ENCODE assay signal across 9 cellular contexts in the genomic region with DNA sequence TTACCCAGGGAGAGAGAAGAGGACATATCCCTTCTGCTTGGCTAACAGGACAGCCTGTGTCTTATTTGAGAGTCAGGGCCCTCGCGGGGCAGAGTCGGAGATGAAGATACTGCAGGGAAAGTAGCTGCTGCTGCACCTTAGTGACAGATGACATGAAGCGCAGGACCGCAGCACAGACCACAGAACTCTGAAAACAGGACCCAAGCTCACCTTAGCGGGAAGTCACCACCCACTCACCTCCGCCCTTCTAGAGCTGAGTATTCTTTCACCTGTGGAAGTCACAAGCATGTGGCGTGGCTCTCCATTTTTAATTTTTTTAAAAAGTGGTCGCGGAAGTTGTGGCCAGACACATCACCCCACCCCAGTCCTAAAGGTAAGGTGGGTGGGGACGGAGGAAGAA.
A peak's percentile ranks its signal among the peaks of the same experiment; 100 is the strongest.
DNase-seq lines count a peak whose midpoint lies in the region; ATAC-seq and TF ChIP-seq lines count a peak whose summit lies in the region.
"Had no signal": no experiment of that assay in that cellular context is flagged by ENCODE, and none has a peak within 500 bp of the region (broad histone marks: within the 10 kb centered on the region; RNA-seq: fewer than 3 reads in every experiment).

No MANE protein-coding gene starts in this region.

- peaks cover 2% of the 10 kb centered on the region for H3K79me1 ChIP-seq in H9 (ENCODE audit: insufficient read depth, low read depth, low read length, poor library complexity, severe bottlenecking)

- peaks cover 48 to 66% of the 10 kb centered on the region in 2 experiments for H3K4me1 Mint-ChIP-seq in H9
- peaks cover 68% of the 10 kb centered on the region for H3K4me1 Mint-ChIP-seq in activated CD4-positive, alpha-beta T cell treated with anti-CD3 and anti-CD28 coated beads, Interleukin-2, amount 10 ng/mL, durations not matched to agents 24 days and 14 days
- H3K4me1 Mint-ChIP-seq in dendritic cell treated with granulocyte-macrophage colony-stimulating factor and Interleukin-4, amounts not matched to agents 40 ng/mL and 50 ng/mL, for 4 days (ENCODE audit: low read depth), result peaks cover 69% of the 10 kb centered on the region

- H3K27me3 ChIP-seq in H9 (ENCODE audit: insufficient read depth, low read length), result no peaks in the 10 kb centered on the region
- H3K27me3 ChIP-seq in ovary, result no peaks in the 10 kb centered on the region

- H4K8ac ChIP-seq in H9 (replicated peaks; ENCODE audit: insufficient read length, low read depth, low read length), result no peak overlapping the region

- no peaks in the 10 kb centered on the region for H3K27me3 Mint-ChIP-seq in H9 (ENCODE audit: low read depth)
- H3K27me3 Mint-ChIP-seq in activated CD4-positive, alpha-beta T cell treated with anti-CD3 and anti-CD28 coated beads, Interleukin-2, amount 10 ng/mL, durations not matched to agents 24 days and 14 days, result no peaks in the 10 kb centered on the region
- no peaks in the 10 kb centered on the region for H3K27me3 Mint-ChIP-seq in dendritic cell treated with granulocyte-macrophage colony-stimulating factor and Interleukin-4, amounts not matched to agents 40 ng/mL and 50 ng/mL, for 4 days

- H3K36me3 Mint-ChIP-seq in H9 (ENCODE audit: insufficient read depth in 1 of 3, low read depth in 3 of 3), result peaks cover 0 to 3% (median 2%) of the 10 kb centered on the region in 3 experiments; a peak in 3 of 7 replicates
- H3K36me3 Mint-ChIP-seq in activated CD4-positive, alpha-beta T cell treated with anti-CD3 and anti-CD28 coated beads, Interleukin-2, amount 10 ng/mL, durations not matched to agents 24 days and 14 days (ENCODE audit: low read depth), result peaks cover 41% of the 10 kb centered on the region
- no peaks in the 10 kb centered on the region for H3K36me3 Mint-ChIP-seq in dendritic cell treated with granulocyte-macrophage colony-stimulating factor and Interleukin-4, amounts not matched to agents 40 ng/mL and 50 ng/mL, for 4 days (ENCODE audit: low read depth)

- H2BK12ac ChIP-seq in H9 (ENCODE audit: insufficient read length, low read depth, low read length), result no peak overlapping the region

- H3K9me3 ChIP-seq in H9 (ENCODE audit: control insufficient read depth, low read depth, low read length) (no peaks in the 10 kb centered on the region), ovary (no peaks in the 10 kb centered on the region)

- no peak overlapping the region for H2BK120ac ChIP-seq in H9 (ENCODE audit: low read depth, low read length, poor library complexity, severe bottlenecking)

- no peak overlapping the region for H3T11ph ChIP-seq in H9 (ENCODE audit: low read length)

- H3K4me3 ChIP-seq in ovary, result no peak overlapping the region

- DNase-seq in H9, result no peak
- DNase-seq in activated CD4-positive, alpha-beta T cell treated with anti-CD3 and anti-CD28 coated beads, Interleukin-2, amount 10 ng/mL, durations not matched to agents 24 days and 14 days, result peak; percentile 93
- peak; percentile 52 to 64 for DNase-seq in stimulated activated CD8-positive, alpha-beta memory T cell treated with anti-CD3 and anti-CD28 coated beads, Interleukin-4, amount 100 ng/mL, for 4 hours (ENCODE audit: low read depth in 2 of 2, low spot score in 1 of 2)
- DNase-seq in DMS114 treated with DMSO at 0.1 percent for 48 hours (lab: John Stamatoyannopoulos, UW; ENCODE audit: unreplicated experiment), result no peak
- no peak for DNase-seq in ovary

- H3K4ac ChIP-seq in H9 (ENCODE audit: low read depth, low read length), result no peak overlapping the region

- peak overlapping the region; percentile 5 to 35 (median 23); a peak in 3 of 7 replicates for H3K27ac Mint-ChIP-seq in H9
- H3K27ac Mint-ChIP-seq in activated CD4-positive, alpha-beta T cell treated with anti-CD3 and anti-CD28 coated beads, Interleukin-2, amount 10 ng/mL, durations not matched to agents 24 days and 14 days, result peak overlapping the region; percentile 92
- peak overlapping the region; percentile 65 for H3K27ac Mint-ChIP-seq in dendritic cell treated with granulocyte-macrophage colony-stimulating factor and Interleukin-4, amounts not matched to agents 40 ng/mL and 50 ng/mL, for 4 days

- peaks cover 3% of the 10 kb centered on the region; the same call in 1 of the 2 replicates for H3K79me2 ChIP-seq in H9 (ENCODE audit: insufficient read depth, low read length)

- H3K18ac ChIP-seq in H9 (ENCODE audit: insufficient read length, low read depth, low read length), result no peak overlapping the region

- no peak overlapping the region for H2BK20ac ChIP-seq in H9 (ENCODE audit: low read depth, low read length, poor library complexity, severe bottlenecking)

- intact Hi-C loops in activated CD4-positive, alpha-beta T cell treated with anti-CD3 and anti-CD28 coated beads, Interleukin-2, amount 10 ng/mL, durations not matched to agents 24 days and 14 days (cut with micrococcal nuclease), result loop anchor here (1.0 kb wide), 2 partner anchors 11 to 65 kb away; no protein-coding TSS in a partner anchor
- intact Hi-C loops in dendritic cell treated with granulocyte-macrophage colony-stimulating factor and Interleukin-4, amounts not matched to agents 40 ng/mL and 50 ng/mL, for 4 days (cut with micrococcal nuclease), result no loop called here
- intact Hi-C loops in ovary (cut with DNase I), result no loop called here

- TF ChIP-seq CTCF in H9 (conservative IDR thresholded peaks at IDR 0.05), result no peak
- TF ChIP-seq CTCF in ovary (IDR thresholded peaks at IDR 0.05), result no peak

- H3K36me3 ChIP-seq in ovary, result no peaks in the 10 kb centered on the region

- H3K23ac ChIP-seq in H9 (ENCODE audit: insufficient read length, low read depth, low read length), result no peak overlapping the region

- no peak overlapping the region for H2BK15ac ChIP-seq in H9 (ENCODE audit: low read depth, low read length)

- ATAC-seq in GM18868 (IDR thresholded peaks at IDR 0.05; ENCODE audit: unreplicated experiment) (no peak), HG03457 (IDR thresholded peaks at IDR 0.05; ENCODE audit: unreplicated experiment) (no peak)
- ATAC-seq: Panc1 had no signal

- no peak overlapping the region for H2AK5ac ChIP-seq in H9 (ENCODE audit: insufficient read length, low read length)

- no peaks in the 10 kb centered on the region for H3K23me2 ChIP-seq in H9 (ENCODE audit: insufficient read length, low read depth, low read length, poor library complexity, severe bottlenecking)

- H3K4me3 Mint-ChIP-seq in H9, result no peak overlapping the region
- H3K4me3 Mint-ChIP-seq in activated CD4-positive, alpha-beta T cell treated with anti-CD3 and anti-CD28 coated beads, Interleukin-2, amount 10 ng/mL, durations not matched to agents 24 days and 14 days, result peak overlapping the region; percentile 80
- H3K4me3 Mint-ChIP-seq in dendritic cell treated with granulocyte-macrophage colony-stimulating factor and Interleukin-4, amounts not matched to agents 40 ng/mL and 50 ng/mL, for 4 days, result no peak overlapping the region

- peaks cover 10% of the 10 kb centered on the region for H3K4me1 ChIP-seq in H9 (ENCODE audit: insufficient read depth, low read length)
- H3K4me1 ChIP-seq in ovary (ENCODE audit: insufficient read depth), result no peaks in the 10 kb centered on the region

- no peak overlapping the region for H4K91ac ChIP-seq in H9 (ENCODE audit: insufficient read length, low read depth, low read length)

- H4K5ac ChIP-seq in H9 (ENCODE audit: insufficient read length, low read depth, low read length), result no peak overlapping the region

- H3K56ac ChIP-seq in H9 (ENCODE audit: insufficient read length, low read depth, low read length), result no peak overlapping the region

- H3K27ac ChIP-seq in H9 (ENCODE audit: insufficient read length, low read depth, low read length) (no peak overlapping the region), ovary (no peak overlapping the region)

- H3K14ac ChIP-seq in H9 (ENCODE audit: insufficient read depth, low read length), result no peak overlapping the region

- H3K9ac ChIP-seq in H9 (ENCODE audit: extremely low read depth, insufficient read length, low read length), result no peak overlapping the region

- H4K20me1 ChIP-seq in H9 (ENCODE audit: control insufficient read depth, insufficient read depth, insufficient read length), result no peaks in the 10 kb centered on the region

- TF ChIP-seq POLR2A in ovary (IDR thresholded peaks at IDR 0.05), result no peak

- no peak for TF ChIP-seq EP300 in ovary (IDR thresholded peaks at IDR 0.05)

- H2AFZ ChIP-seq in H9 (ENCODE audit: low read length), result no peak overlapping the region

- H2BK5ac ChIP-seq in H9 (ENCODE audit: insufficient read length, low read length), result no peak overlapping the region

- H3K9me3 Mint-ChIP-seq in H9, result no peaks in the 10 kb centered on the region
- no peaks in the 10 kb centered on the region for H3K9me3 Mint-ChIP-seq in activated CD4-positive, alpha-beta T cell treated with anti-CD3 and anti-CD28 coated beads, Interleukin-2, amount 10 ng/mL, durations not matched to agents 24 days and 14 days
- H3K9me3 Mint-ChIP-seq in dendritic cell treated with granulocyte-macrophage colony-stimulating factor and Interleukin-4, amounts not matched to agents 40 ng/mL and 50 ng/mL, for 4 days, result no peaks in the 10 kb centered on the region

- H3K4me2 ChIP-seq in H9 (ENCODE audit: insufficient read depth, insufficient read length, low read length), result no peak overlapping the region

- no CpG with 5 or more reads among the region's 11 CpGs for WGBS in H9 (ENCODE audit: extremely low coverage, insufficient read length, low lambda C conversion rate)
- WGBS in ovary, 3 donors, result 94 to 96% (median 94%) methylated on average over 11 of the region's 11 CpGs

Comparison
In these comparisons a context has a peak if more than half of its experiments do, and no peak if none do; other contexts are left out.
1. DNase-seq: peak in activated CD4-positive, alpha-beta T cell treated with anti-CD3 and anti-CD28 coated beads, Interleukin-2, amount 10 ng/mL, durations not matched to agents 24 days and 14 days (single experiment) and stimulated activated CD8-positive, alpha-beta memory T cell treated with anti-CD3 and anti-CD28 coated beads, Interleukin-4, amount 100 ng/mL, for 4 hours (2 of 2); none in H9 (single experiment), DMS114 treated with DMSO at 0.1 percent for 48 hours (single experiment) and ovary (0 of 5).
2. H3K27ac Mint-ChIP-seq: peak in every context shown above with its lines; median percentile 92 in activated CD4-positive, alpha-beta T cell treated with anti-CD3 and anti-CD28 coated beads, Interleukin-2, amount 10 ng/mL, durations not matched to agents 24 days and 14 days; 65 in dendritic cell treated with granulocyte-macrophage colony-stimulating factor and Interleukin-4, amounts not matched to agents 40 ng/mL and 50 ng/mL, for 4 days; 23 in H9.